In the genomic region with DNA sequence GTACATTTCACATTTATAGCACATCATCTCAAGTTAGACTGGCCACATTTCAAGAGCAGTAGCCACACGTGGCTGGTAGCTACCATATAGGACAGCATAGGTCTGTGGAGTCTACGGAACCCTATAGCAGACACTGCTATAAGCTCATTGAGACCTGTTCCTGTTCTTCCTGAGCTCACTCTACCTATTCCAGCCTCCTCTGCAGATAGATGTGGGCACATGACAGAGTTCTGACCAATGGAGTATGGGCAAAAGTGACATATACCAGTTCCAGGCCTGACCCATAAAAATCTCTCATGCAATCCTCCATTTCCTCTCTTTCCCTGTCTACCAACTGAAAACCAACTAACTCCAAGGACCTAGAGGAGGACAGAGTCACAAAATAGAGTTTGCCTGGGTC, we compare ENCODE assay signal across 2 cellular contexts.
TF ChIP-seq lines count a peak whose summit lies in the region.

No MANE protein-coding gene starts in this region.

TF ChIP-seq in HEK293, 187 proteins besides CTCF, POLR2A, EP300 and RAD21:
- TF ChIP-seq ZNF549 (tag by site-specific recombination; IDR thresholded peaks at IDR 0.05) (no peak), ZBTB20 (tag by site-specific recombination; IDR thresholded peaks at IDR 0.05) (0 out of 2 replicates have a peak, but pooled peaks have one; percentile 15), BCL11A (tag by site-specific recombination; IDR thresholded peaks at IDR 0.05; ENCODE audit: low read depth) (no peak), ZNF561 (tag by site-specific recombination; IDR thresholded peaks at IDR 0.05; ENCODE audit: borderline replicate concordance) (no peak), ZNF701 (tag by site-specific recombination; IDR thresholded peaks at IDR 0.05) (no peak), ZNF184 (tag by site-specific recombination; IDR thresholded peaks at IDR 0.05) (no peak), ZNF529 (tag by site-specific recombination; IDR thresholded peaks at IDR 0.05; ENCODE audit: insufficient replicate concordance) (no peak)
- TF ChIP-seq, protein P1, sequence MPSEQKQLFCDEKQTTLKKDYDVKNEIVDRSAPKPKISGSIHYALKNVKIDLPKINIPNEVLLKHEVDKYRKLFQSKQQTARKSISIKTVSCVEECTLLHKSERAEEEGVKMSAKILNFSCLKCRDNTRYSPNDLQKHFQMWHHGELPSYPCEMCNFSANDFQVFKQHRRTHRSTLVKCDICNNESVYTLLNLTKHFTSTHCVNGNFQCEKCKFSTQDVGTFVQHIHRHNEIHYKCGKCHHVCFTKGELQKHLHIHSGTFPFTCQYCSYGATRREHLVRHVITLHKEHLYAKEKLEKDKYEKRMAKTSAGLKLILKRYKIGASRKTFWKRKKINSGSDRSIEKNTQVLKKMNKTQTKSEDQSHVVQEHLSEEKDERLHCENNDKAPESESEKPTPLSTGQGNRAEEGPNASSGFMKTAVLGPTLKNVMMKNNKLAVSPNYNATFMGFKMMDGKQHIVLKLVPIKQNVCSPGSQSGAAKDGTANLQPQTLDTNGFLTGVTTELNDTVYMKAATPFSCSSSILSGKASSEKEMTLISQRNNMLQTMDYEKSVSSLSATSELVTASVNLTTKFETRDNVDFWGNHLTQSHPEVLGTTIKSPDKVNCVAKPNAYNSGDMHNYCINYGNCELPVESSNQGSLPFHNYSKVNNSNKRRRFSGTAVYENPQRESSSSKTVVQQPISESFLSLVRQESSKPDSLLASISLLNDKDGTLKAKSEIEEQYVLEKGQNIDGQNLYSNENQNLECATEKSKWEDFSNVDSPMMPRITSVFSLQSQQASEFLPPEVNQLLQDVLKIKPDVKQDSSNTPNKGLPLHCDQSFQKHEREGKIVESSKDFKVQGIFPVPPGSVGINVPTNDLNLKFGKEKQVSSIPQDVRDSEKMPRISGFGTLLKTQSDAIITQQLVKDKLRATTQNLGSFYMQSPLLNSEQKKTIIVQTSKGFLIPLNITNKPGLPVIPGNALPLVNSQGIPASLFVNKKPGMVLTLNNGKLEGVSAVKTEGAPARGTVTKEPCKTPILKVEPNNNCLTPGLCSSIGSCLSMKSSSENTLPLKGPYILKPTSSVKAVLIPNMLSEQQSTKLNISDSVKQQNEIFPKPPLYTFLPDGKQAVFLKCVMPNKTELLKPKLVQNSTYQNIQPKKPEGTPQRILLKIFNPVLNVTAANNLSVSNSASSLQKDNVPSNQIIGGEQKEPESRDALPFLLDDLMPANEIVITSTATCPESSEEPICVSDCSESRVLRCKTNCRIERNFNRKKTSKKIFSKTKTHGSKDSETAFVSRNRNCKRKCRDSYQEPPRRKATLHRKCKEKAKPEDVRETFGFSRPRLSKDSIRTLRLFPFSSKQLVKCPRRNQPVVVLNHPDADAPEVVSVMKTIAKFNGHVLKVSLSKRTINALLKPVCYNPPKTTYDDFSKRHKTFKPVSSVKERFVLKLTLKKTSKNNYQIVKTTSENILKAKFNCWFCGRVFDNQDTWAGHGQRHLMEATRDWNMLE (tag by site-specific recombination; conservative IDR thresholded peaks at IDR 0.05; ENCODE audit: low read depth) = no peak
TF ChIP-seq in HEK293: peak in this region for 1.

TF ChIP-seq in K562, 482 proteins besides CTCF, POLR2A, EP300 and RAD21:
- TF ChIP-seq, protein P2, sequence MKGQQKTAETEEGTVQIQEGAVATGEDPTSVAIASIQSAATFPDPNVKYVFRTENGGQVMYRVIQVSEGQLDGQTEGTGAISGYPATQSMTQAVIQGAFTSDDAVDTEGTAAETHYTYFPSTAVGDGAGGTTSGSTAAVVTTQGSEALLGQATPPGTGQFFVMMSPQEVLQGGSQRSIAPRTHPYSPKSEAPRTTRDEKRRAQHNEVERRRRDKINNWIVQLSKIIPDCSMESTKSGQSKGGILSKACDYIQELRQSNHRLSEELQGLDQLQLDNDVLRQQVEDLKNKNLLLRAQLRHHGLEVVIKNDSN (CRISPR knock-in tag; IDR thresholded peaks at IDR 0.05) = peak; percentile 59; the same call in 1 of the 2 replicates
- TF ChIP-seq HIVEP1 (CRISPR knock-in tag; IDR thresholded peaks at IDR 0.05) (no peak), ESRRA (IDR thresholded peaks at IDR 0.05; ENCODE audit: borderline replicate concordance, low read depth) (no peak)
- TF ChIP-seq, protein P3, sequence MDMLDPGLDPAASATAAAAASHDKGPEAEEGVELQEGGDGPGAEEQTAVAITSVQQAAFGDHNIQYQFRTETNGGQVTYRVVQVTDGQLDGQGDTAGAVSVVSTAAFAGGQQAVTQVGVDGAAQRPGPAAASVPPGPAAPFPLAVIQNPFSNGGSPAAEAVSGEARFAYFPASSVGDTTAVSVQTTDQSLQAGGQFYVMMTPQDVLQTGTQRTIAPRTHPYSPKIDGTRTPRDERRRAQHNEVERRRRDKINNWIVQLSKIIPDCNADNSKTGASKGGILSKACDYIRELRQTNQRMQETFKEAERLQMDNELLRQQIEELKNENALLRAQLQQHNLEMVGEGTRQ (CRISPR knock-in tag; IDR thresholded peaks at IDR 0.05) = peak; percentile 53
